16 cellular contexts compared by ENCODE assay signal in genomic region chr19:16023558-16023915, GRCh38. TPM values are rescaled to one million over a fixed set of nuclear protein-coding genes. Genes with fewer than 3 reads are reported as not detected.
A peak's percentile ranks its signal among the peaks of the same experiment; 100 is the strongest.
DNase-seq lines count a peak whose midpoint lies in the region; ATAC-seq and TF ChIP-seq lines count a peak whose summit lies in the region.
"Had no signal": no experiment of that assay in that cellular context is flagged by ENCODE, and none has a peak within 500 bp of the region (broad histone marks: within the 10 kb centered on the region; RNA-seq: fewer than 3 reads in every experiment).

No MANE protein-coding gene starts in this region.

- in situ Hi-C loops in GM13976 (cut with MboI; ENCODE audit: low sequenced_read_pairs, unreplicated experiment): no loop called here

- H3K36me3 Mint-ChIP-seq in activated T-cell treated with anti-CD3 and anti-CD28 coated beads, Interleukin-2, amount 50 U/mL, for 72 hours (ENCODE audit: insufficient read depth in 2 of 2): no peaks in the 10 kb centered on the region
- no peaks in the 10 kb centered on the region for H3K36me3 Mint-ChIP-seq in chondrocyte (ENCODE audit: low read depth)
- no peaks in the 10 kb centered on the region for H3K36me3 Mint-ChIP-seq in stimulated activated effector memory CD8-positive, alpha-beta T cell treated with anti-CD3 and anti-CD28 coated beads, Interleukin-12 subunit alpha, Interleukin-12 subunit beta, amount 100 ng/mL, for 72 hours
- H3K36me3 Mint-ChIP-seq: CD14-positive monocyte; CD4-positive, alpha-beta memory T cell had no signal

- no peaks in the 10 kb centered on the region for H3K4me1 Mint-ChIP-seq in activated T-cell treated with anti-CD3 and anti-CD28 coated beads, Interleukin-2, amount 50 U/mL, for 72 hours (ENCODE audit: low read depth)
- no peaks in the 10 kb centered on the region for H3K4me1 Mint-ChIP-seq in chondrocyte (ENCODE audit: low read depth)
- H3K4me1 Mint-ChIP-seq in stimulated activated effector memory CD8-positive, alpha-beta T cell treated with anti-CD3 and anti-CD28 coated beads, Interleukin-12 subunit alpha, Interleukin-12 subunit beta, amount 100 ng/mL, for 72 hours: no peaks in the 10 kb centered on the region
- H3K4me1 Mint-ChIP-seq: CD14-positive monocyte; CD4-positive, alpha-beta memory T cell had no signal

- intact Hi-C loops in posterior vena cava (cut with DNase I): no loop called here

- no peaks in the 10 kb centered on the region for H3K27me3 Mint-ChIP-seq in activated T-cell treated with anti-CD3 and anti-CD28 coated beads, Interleukin-2, amount 50 U/mL, for 72 hours (ENCODE audit: low read depth)
- peaks cover 14% of the 10 kb centered on the region for H3K27me3 Mint-ChIP-seq in chondrocyte (ENCODE audit: low read depth)
- H3K27me3 Mint-ChIP-seq: CD4-positive, alpha-beta memory T cell had no signal

- TF ChIP-seq CTCF in GM13976 (IDR thresholded peaks at IDR 0.05; ENCODE audit: borderline replicate concordance, control extremely low read depth, extremely low read depth, insufficient read depth, missing control alignments) (no peak), chondrocyte (IDR thresholded peaks at IDR 0.05) (no peak)

- peak; percentile 9 for DNase-seq in activated T-cell treated with anti-CD3 and anti-CD28 coated beads, Interleukin-2, amount 50 U/mL, for 1 hour
- no peak for DNase-seq in activated T-cell treated with anti-CD3 and anti-CD28 coated beads, Interleukin-2, amount 50 U/mL, for 72 hours
- DNase-seq in GM13976 (ENCODE audit: low spot score) (peak; percentile 22), chondrocyte (ENCODE audit: low spot score) (peak; percentile 86), posterior vena cava (ENCODE audit: low spot score) (peak; percentile 76), T1000 (lab: John Stamatoyannopoulos, UW) (no peak)
- DNase-seq in stimulated activated effector memory CD8-positive, alpha-beta T cell treated with anti-CD3 and anti-CD28 coated beads, Interleukin-12 subunit alpha, Interleukin-12 subunit beta, amount 100 ng/mL, for 72 hours (ENCODE audit: low spot score in 2 of 2): no peak
- DNase-seq: 8988T; CD4-positive, alpha-beta memory T cell; DMS79 treated with DMSO at 0.1 percent for 48 hours; GF-D8; GM23248; HCEC 1CT had no signal

- no peaks in the 10 kb centered on the region for H3K9me3 Mint-ChIP-seq in activated T-cell treated with anti-CD3 and anti-CD28 coated beads, Interleukin-2, amount 50 U/mL, for 72 hours
- no peaks in the 10 kb centered on the region for H3K9me3 Mint-ChIP-seq in chondrocyte (ENCODE audit: low read depth)
- no peaks in the 10 kb centered on the region for H3K9me3 Mint-ChIP-seq in stimulated activated effector memory CD8-positive, alpha-beta T cell treated with anti-CD3 and anti-CD28 coated beads, Interleukin-12 subunit alpha, Interleukin-12 subunit beta, amount 100 ng/mL, for 72 hours
- H3K9me3 Mint-ChIP-seq: CD14-positive monocyte; CD4-positive, alpha-beta memory T cell had no signal

- no peak overlapping the region for H3K27ac Mint-ChIP-seq in activated T-cell treated with anti-CD3 and anti-CD28 coated beads, Interleukin-2, amount 50 U/mL, for 72 hours
- H3K27ac Mint-ChIP-seq in chondrocyte (ENCODE audit: unreplicated experiment): no peak overlapping the region
- no peak overlapping the region for H3K27ac Mint-ChIP-seq in stimulated activated effector memory CD8-positive, alpha-beta T cell treated with anti-CD3 and anti-CD28 coated beads, Interleukin-12 subunit alpha, Interleukin-12 subunit beta, amount 100 ng/mL, for 72 hours
- H3K27ac Mint-ChIP-seq: CD14-positive monocyte; CD4-positive, alpha-beta memory T cell had no signal

- ATAC-seq in activated T-cell treated with anti-CD3 and anti-CD28 coated beads, Interleukin-2, amount 50 U/mL, for 72 hours (replicated peaks in 1 of 2): no peak
- ATAC-seq in stimulated activated effector memory CD8-positive, alpha-beta T cell treated with anti-CD3 and anti-CD28 coated beads, Interleukin-12 subunit alpha, Interleukin-12 subunit beta, amount 100 ng/mL, for 72 hours: no peak
- no peak for ATAC-seq in HG03025 (IDR thresholded peaks at IDR 0.05; ENCODE audit: low FRiP score, unreplicated experiment)
- ATAC-seq: HepG2 had no signal

- H3K4me3 Mint-ChIP-seq in activated T-cell treated with anti-CD3 and anti-CD28 coated beads, Interleukin-2, amount 50 U/mL, for 72 hours: no peak overlapping the region
- H3K4me3 Mint-ChIP-seq in chondrocyte (ENCODE audit: unreplicated experiment): no peak overlapping the region
- H3K4me3 Mint-ChIP-seq in stimulated activated effector memory CD8-positive, alpha-beta T cell treated with anti-CD3 and anti-CD28 coated beads, Interleukin-12 subunit alpha, Interleukin-12 subunit beta, amount 100 ng/mL, for 72 hours: no peak overlapping the region
- H3K4me3 Mint-ChIP-seq: CD14-positive monocyte; CD4-positive, alpha-beta memory T cell had no signal

RNA-seq across cellular contexts. Expression of gene TPM4, which starts 52.8 kb away (rescaled TPM):
- total RNA-seq in activated T-cell treated with anti-CD3 and anti-CD28 coated beads, Interleukin-2, amount 50 U/mL, for 72 hours: 100 to 1,000 TPM; 427 to 456 TPM
- total RNA-seq in chondrocyte (774 to 1,188 TPM (median 1,175 TPM) in 3 replicates), posterior vena cava (1,000 to 10,000 TPM; 1,050 to 1,475 TPM)

Comparison
In these comparisons a context has a peak if more than half of its experiments do, and no peak if none do; other contexts are left out.
1. DNase-seq: peak in activated T-cell treated with anti-CD3 and anti-CD28 coated beads, Interleukin-2, amount 50 U/mL, for 1 hour (single experiment), GM13976 (single experiment), chondrocyte (single experiment) and posterior vena cava (single experiment); none in activated T-cell treated with anti-CD3 and anti-CD28 coated beads, Interleukin-2, amount 50 U/mL, for 72 hours (0 of 2), stimulated activated effector memory CD8-positive, alpha-beta T cell treated with anti-CD3 and anti-CD28 coated beads, Interleukin-12 subunit alpha, Interleukin-12 subunit beta, amount 100 ng/mL, for 72 hours (0 of 2) and T1000 (single experiment).